Comparison of ENCODE assay signal across 8 cellular contexts in the genomic region with DNA sequence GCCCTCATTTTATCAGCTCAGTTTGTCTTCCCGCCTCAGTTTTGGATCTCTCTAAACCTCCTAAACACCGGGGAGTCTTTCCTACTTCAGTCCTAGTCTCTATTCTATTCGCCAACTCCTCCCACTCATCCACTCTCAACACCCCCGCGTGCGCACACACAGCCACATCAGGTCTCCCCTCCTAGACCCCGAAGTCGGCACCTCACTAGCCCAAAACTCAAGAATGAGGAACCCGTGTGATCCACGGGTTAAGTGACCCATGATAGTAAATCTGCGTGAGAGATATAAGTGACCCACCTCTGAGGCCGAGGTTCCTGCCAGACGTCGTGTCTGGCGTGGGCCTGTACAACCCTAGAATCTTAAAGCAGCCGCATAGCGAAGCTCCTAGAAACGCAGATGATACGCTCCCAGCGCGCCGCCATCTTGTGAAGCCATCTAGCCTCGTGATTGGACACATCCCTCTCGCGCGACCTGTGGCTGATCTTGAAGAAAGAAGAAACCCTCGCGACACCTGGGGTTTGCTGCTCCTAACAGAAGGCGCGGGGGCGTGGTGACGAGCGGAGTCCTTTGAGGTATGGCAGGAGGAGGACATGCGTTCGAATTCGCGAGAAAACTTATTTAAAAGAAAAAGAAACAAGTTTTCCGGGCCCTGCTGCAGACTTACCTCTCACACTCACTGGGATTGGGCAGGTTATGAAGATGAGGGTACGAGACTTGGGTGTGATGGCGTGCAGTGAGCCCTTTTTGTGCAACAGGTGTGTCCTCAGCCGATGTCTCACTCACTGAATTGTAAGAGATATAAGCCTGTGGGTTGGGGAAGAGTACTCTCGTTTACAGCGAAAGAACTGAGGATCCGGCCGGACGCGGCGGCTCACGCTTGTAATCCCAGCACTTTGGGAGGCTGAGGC. TPM values are rescaled to one million over a fixed set of nuclear protein-coding genes. Genes with fewer than 3 reads are reported as not detected.
DNase-seq lines count a peak whose midpoint lies in the region; ATAC-seq, FAIRE-seq and TF ChIP-seq lines count a peak whose summit lies in the region.

A gene with protein sequence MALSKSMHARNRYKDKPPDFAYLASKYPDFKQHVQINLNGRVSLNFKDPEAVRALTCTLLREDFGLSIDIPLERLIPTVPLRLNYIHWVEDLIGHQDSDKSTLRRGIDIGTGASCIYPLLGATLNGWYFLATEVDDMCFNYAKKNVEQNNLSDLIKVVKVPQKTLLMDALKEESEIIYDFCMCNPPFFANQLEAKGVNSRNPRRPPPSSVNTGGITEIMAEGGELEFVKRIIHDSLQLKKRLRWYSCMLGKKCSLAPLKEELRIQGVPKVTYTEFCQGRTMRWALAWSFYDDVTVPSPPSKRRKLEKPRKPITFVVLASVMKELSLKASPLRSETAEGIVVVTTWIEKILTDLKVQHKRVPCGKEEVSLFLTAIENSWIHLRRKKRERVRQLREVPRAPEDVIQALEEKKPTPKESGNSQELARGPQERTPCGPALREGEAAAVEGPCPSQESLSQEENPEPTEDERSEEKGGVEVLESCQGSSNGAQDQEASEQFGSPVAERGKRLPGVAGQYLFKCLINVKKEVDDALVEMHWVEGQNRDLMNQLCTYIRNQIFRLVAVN (minus strand): TSS at position 427 of the 908 bp plus-strand sequence. CDS start 9,557 bp downstream, outside the sequence.

- CTCF ChIA-PET in endothelial cell of umbilical vein (lab: Charles Lee) = interaction anchor here (0.5 to 1.9 kb wide), 7 partner anchors 9 to 1282 kb away, joined by 4 to 7 read pairs (median 4); no protein-coding TSS in a partner anchor

- TF ChIP-seq CTCF in OCI-LY1 (IDR thresholded peaks at IDR 0.05; ENCODE audit: low read length) = no peak
- TF ChIP-seq CTCF in endothelial cell of umbilical vein (IDR thresholded peaks at IDR 0.05; ENCODE audit: extremely low read depth in 1 of 2, insufficient read depth in 1 of 2, low read depth in 1 of 2, low read length in 2 of 2) = no peak
- no peak for TF ChIP-seq CTCF in mesothelial cell of epicardium (IDR thresholded peaks at IDR 0.05; ENCODE audit: unreplicated experiment)

- H3F3A ChIP-seq in OCI-LY1 (ENCODE audit: insufficient read depth, low read length) = 0 out of 2 replicates have a peak, but pooled peaks cover 2% of the 10 kb centered on the region

- H3K36me3 Mint-ChIP-seq in mesothelial cell of epicardium = peaks cover 15% of the 10 kb centered on the region

- FAIRE-seq in endothelial cell of umbilical vein (lab: Jason Lieb, UNC) = peak; percentile 91

- H3K4me1 Mint-ChIP-seq in mesothelial cell of epicardium = no peaks in the 10 kb centered on the region

- peaks cover 4% of the 10 kb centered on the region for H3K9me3 Mint-ChIP-seq in mesothelial cell of epicardium

- H4K20me1 ChIP-seq in OCI-LY1 (ENCODE audit: insufficient read depth, low read length) (no peaks in the 10 kb centered on the region), endothelial cell of umbilical vein (replicated peaks; ENCODE audit: control insufficient read depth, extremely low read depth, insufficient read depth, low read length) (no peaks in the 10 kb centered on the region)

- DNase-seq in DMS 273 (lab: John Stamatoyannopoulos, UW; ENCODE audit: unreplicated experiment) (peak; percentile 99), HuH-7 (ENCODE audit: low spot score) (peak; percentile 90), endothelial cell of umbilical vein (ENCODE audit: low read depth, low spot score) (peak; percentile 99), mesothelial cell of epicardium (ENCODE audit: low spot score in 2 of 2, unreplicated experiment in 2 of 2) (peak; percentile 93 to 97)
- peak; percentile 96 for DNase-seq in activated CD8-positive, alpha-beta memory T cell treated with anti-CD3 and anti-CD28 coated beads, Interleukin-2, amount 50 U/mL, for 24 hours (ENCODE audit: extremely low read depth)
- DNase-seq in stimulated activated CD8-positive, alpha-beta memory T cell treated with anti-CD3 and anti-CD28 coated beads, Interleukin-15, amount 100 ng/mL, for 48 hours (ENCODE audit: low read depth in 2 of 2) = peak; percentile 94 to 96

- H3K27me3 ChIP-seq in OCI-LY1 (ENCODE audit: insufficient read depth, low read length) = no peaks in the 10 kb centered on the region
- H3K27me3 ChIP-seq in endothelial cell of umbilical vein (ENCODE audit: control insufficient read depth in 2 of 2, insufficient read depth in 2 of 2, low read length in 2 of 2) = no peaks in the 10 kb centered on the region

- intact Hi-C loops in endothelial cell of umbilical vein (cut with micrococcal nuclease) = loop anchor here (1.0 to 10.0 kb wide), 3 partner anchors 21 to 163 kb away; a partner anchor contains a TSS

- peaks cover 18% of the 10 kb centered on the region for H3K4me1 ChIP-seq in OCI-LY1 (ENCODE audit: insufficient read depth, low read length, severe bottlenecking)
- peaks cover 10% of the 10 kb centered on the region for H3K4me1 ChIP-seq in endothelial cell of umbilical vein (ENCODE audit: control insufficient read depth, extremely low read depth, insufficient read depth, low read length)

- ATAC-seq in GM21526 (IDR thresholded peaks at IDR 0.05; ENCODE audit: low FRiP score, unreplicated experiment) = peak; percentile 92

- H3K27ac ChIP-seq in OCI-LY1 (ENCODE audit: low read depth, low read length, poor library complexity, severe bottlenecking) (peak within 1 kb of the TSS; percentile 84), endothelial cell of umbilical vein (ENCODE audit: insufficient read depth, low read depth, low read length) (peak within 1 kb of the TSS; percentile 86)

- POLR2A ChIA-PET in endothelial cell of umbilical vein (lab: Charles Lee) = interaction anchor here (0.6 to 1.4 kb wide), 4 partner anchors 10 to 81 kb away, joined by 3 to 4 read pairs (median 3); a partner anchor contains a TSS

- H3K9me1 ChIP-seq in endothelial cell of umbilical vein (replicated peaks; ENCODE audit: control insufficient read depth, extremely low read depth, insufficient read depth, low read length) = no peaks in the 10 kb centered on the region

- H3K9me3 ChIP-seq in OCI-LY1 (ENCODE audit: low read length) (no peaks in the 10 kb centered on the region), endothelial cell of umbilical vein (replicated peaks; ENCODE audit: control insufficient read depth, insufficient read depth, low read length) (no peaks in the 10 kb centered on the region)

- H3K27me3 Mint-ChIP-seq in mesothelial cell of epicardium (ENCODE audit: low read depth) = no peaks in the 10 kb centered on the region

- H3K36me3 ChIP-seq in OCI-LY1 (ENCODE audit: insufficient read depth, low read length) (peaks cover 20% of the 10 kb centered on the region), endothelial cell of umbilical vein (ENCODE audit: control insufficient read depth in 2 of 2, extremely low read depth in 1 of 2, insufficient read depth in 2 of 2, low read length in 2 of 2) (no peaks in the 10 kb centered on the region)

- dilution Hi-C loops in endothelial cell of umbilical vein (cut with MboI; ENCODE audit: extremely low pct_ligation_motif_present, low sequenced_read_pairs) = no loop called here

- no peak within 1 kb of the TSS for H3K27ac Mint-ChIP-seq in mesothelial cell of epicardium

- H3K79me2 ChIP-seq in OCI-LY1 (ENCODE audit: insufficient read depth, low read length) (peaks cover 34% of the 10 kb centered on the region), endothelial cell of umbilical vein (ENCODE audit: control insufficient read depth, insufficient read depth, low read length) (peaks cover 32% of the 10 kb centered on the region)

- H3K9me2 ChIP-seq in OCI-LY1 (ENCODE audit: low read depth, low read length) = no peaks in the 10 kb centered on the region

- no peak within 1 kb of the TSS for H3K4me3 Mint-ChIP-seq in mesothelial cell of epicardium

- H3K9ac ChIP-seq in OCI-LY1 (ENCODE audit: low read length) (peak within 1 kb of the TSS; percentile 87), endothelial cell of umbilical vein (replicated peaks; ENCODE audit: extremely low read depth, insufficient read depth, low read length) (peak within 1 kb of the TSS; percentile 97)

- TSS peak; percentile 70 for BruUV-seq in endothelial cell of umbilical vein (replicated peaks; lab: Mats Ljungman, UMichigan)

- TF ChIP-seq POLR2A in endothelial cell of umbilical vein (IDR thresholded peaks at IDR 0.05; ENCODE audit: low read depth, low read length) = peak; percentile 69

- peak within 1 kb of the TSS; percentile 83 for H3K4me3 ChIP-seq in OCI-LY1 (ENCODE audit: low read depth, low read length, poor library complexity, severe bottlenecking)
- peak within 1 kb of the TSS; percentile 68 to 100 (median 99) for H3K4me3 ChIP-seq in endothelial cell of umbilical vein (replicated peaks in 1 of 3; ENCODE audit: insufficient read depth in 1 of 3, low read depth in 1 of 3, low read length in 3 of 3)

- H3K4me2 ChIP-seq in OCI-LY1 (ENCODE audit: low read length) (peak within 1 kb of the TSS; percentile 88), endothelial cell of umbilical vein (ENCODE audit: insufficient read depth, low read length) (peak within 1 kb of the TSS; percentile 98)

- H2AFZ ChIP-seq in OCI-LY1 (ENCODE audit: low read length) (peak within 1 kb of the TSS; percentile 85), endothelial cell of umbilical vein (ENCODE audit: low read depth, low read length) (peak within 1 kb of the TSS; percentile 87)

TF ChIP-seq in endothelial cell of umbilical vein, 7 proteins besides CTCF, POLR2A, EP300 and RAD21 (continues in another document):
- TF ChIP-seq EZH2 (IDR thresholded peaks at IDR 0.05; ENCODE audit: borderline replicate concordance, low read depth, low read length, severe bottlenecking) (no peak), GATA2 (IDR thresholded peaks at IDR 0.05; ENCODE audit: insufficient read depth, insufficient read length, low read depth, low read length) (no peak), POLR2AphosphoS5 (IDR thresholded peaks at IDR 0.05; ENCODE audit: insufficient read depth, low read depth, low read length) (peak; percentile 82), JUN (IDR thresholded peaks at IDR 0.05; ENCODE audit: borderline replicate concordance, insufficient read depth, insufficient read length, low read depth) (no peak)
- TF ChIP-seq, protein P1, sequence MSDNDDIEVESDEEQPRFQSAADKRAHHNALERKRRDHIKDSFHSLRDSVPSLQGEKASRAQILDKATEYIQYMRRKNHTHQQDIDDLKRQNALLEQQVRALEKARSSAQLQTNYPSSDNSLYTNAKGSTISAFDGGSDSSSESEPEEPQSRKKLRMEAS (IDR thresholded peaks at IDR 0.05; ENCODE audit: insufficient read depth, insufficient read length) = peak; percentile 61

RNA-seq across cellular contexts. Expression of the gene that starts here (rescaled TPM):
- total RNA-seq in endothelial cell of umbilical vein (22.9 and 24.7 TPM in 2 replicates), mesothelial cell of epicardium (39.6 to 42.3 TPM (median 41.8 TPM) in 3 replicates)
- 8.4 and 11.0 TPM in 2 replicates for polyA plus RNA-seq in endothelial cell of umbilical vein
- polyA plus RNA-seq in endothelial cell of umbilical vein (2011; cell fraction: cytosol; rRNA removed) = 11.7 and 11.9 TPM in 2 replicates
- polyA plus RNA-seq in endothelial cell of umbilical vein (2011; cell fraction: nucleus; rRNA removed) = 14.1 and 15.9 TPM in 2 replicates
- 17.8 and 22.4 TPM in 2 replicates for polyA plus RNA-seq in endothelial cell of umbilical vein (2012)
- polyA minus RNA-seq in endothelial cell of umbilical vein = 11.9 and 13.6 TPM in 2 replicates
- polyA minus RNA-seq in endothelial cell of umbilical vein (2011; cell fraction: cytosol; rRNA and poly(A)+ RNA removed) = 16.4 TPM
- 11.9 and 13.7 TPM in 2 replicates for polyA minus RNA-seq in endothelial cell of umbilical vein (2011; cell fraction: nucleus; rRNA and poly(A)+ RNA removed)

Comparison
In these comparisons a context has a peak if more than half of its experiments do, and no peak if none do; other contexts are left out.
1. Peak in every context shown above with its lines: DNase-seq, ATAC-seq, H3K4me3 ChIP-seq and H3K27ac ChIP-seq.